ENCODE assay signal across 8 cellular contexts in genomic region chr22:50270302-50271010, GRCh38. TPM values are rescaled to one million over a fixed set of nuclear protein-coding genes. Genes with fewer than 3 reads are reported as not detected.
A peak's percentile ranks its signal among the peaks of the same experiment; 100 is the strongest.
DNase-seq lines count a peak whose midpoint lies in the region; ATAC-seq, FAIRE-seq and TF ChIP-seq lines count a peak whose summit lies in the region.

TSS of gene MAPK11 (minus strand) at chr22:50270380. CDS start at chr22:50270292, 88 bp downstream.

- no peaks in the 10 kb centered on the region for H3K27me3 Mint-ChIP-seq in activated B cell treated with CpG ODN at 0.5 μM for 24 hours

- CTCF ChIA-PET in activated B cell treated with CpG ODN at 0.5 μM for 24 hours (lab: Charles Lee) = no interaction called here

- no peak within 1 kb of the TSS for H3K27ac Mint-ChIP-seq in activated B cell treated with CpG ODN at 0.5 μM for 24 hours

- POLR2A ChIA-PET in activated B cell treated with CpG ODN at 0.5 μM for 24 hours (lab: Charles Lee) = interaction anchor here (1.0 to 1.2 kb wide), 2 partner anchors 25 to 79 kb away, joined by 4 read pairs; partner anchors contain the start of gene TUBGCP6

- H3K27ac ChIP-seq in kidney (ENCODE audit: low read depth in 2 of 2, low read length in 2 of 2) = peak within 1 kb of the TSS; percentile 22 to 53

- peak within 1 kb of the TSS in 1 of 2 donors; percentile 3 for H3K9ac ChIP-seq in kidney (ENCODE audit: low read length in 2 of 2)

- peak within 1 kb of the TSS; percentile 58 for H3K4me3 ChIP-seq in GM12864 (ENCODE audit: low read depth, low read length)
- H3K4me3 ChIP-seq in cardiac fibroblast (replicated peaks in 1 of 2; ENCODE audit: low read depth in 2 of 2, low read length in 2 of 2) = peak within 1 kb of the TSS; percentile 47 to 57
- H3K4me3 ChIP-seq in kidney (ENCODE audit: low read length in 2 of 2) = peak within 1 kb of the TSS; percentile 34 to 56

- in situ Hi-C loops in KBM-7 (cut with MboI; ENCODE audit: low pct_unique_long_range_greater_than_20kb, low sequenced_read_pairs) = loop anchor here (10.0 kb wide), 1 partner anchor 54 kb away; the partner anchor contains the start of gene DENND6B

- H3K36me3 ChIP-seq in kidney (ENCODE audit: control insufficient read depth in 1 of 2, insufficient read depth in 2 of 2, low read length in 2 of 2) = peaks cover 0 to 6% of the 10 kb centered on the region in 2 donors

- peaks cover 17% of the 10 kb centered on the region for H3K4me1 Mint-ChIP-seq in activated B cell treated with CpG ODN at 0.5 μM for 24 hours

- H3K4me3 Mint-ChIP-seq in activated B cell treated with CpG ODN at 0.5 μM for 24 hours = peak within 1 kb of the TSS; percentile 73

- TF ChIP-seq CTCF in GM12864 (IDR thresholded peaks at IDR 0.05; ENCODE audit: low read depth, low read length, missing control alignments) = no peak
- TF ChIP-seq CTCF in activated B cell treated with CpG ODN at 0.5 μM for 24 hours (IDR thresholded peaks at IDR 0.05) = no peak
- no peak for TF ChIP-seq CTCF in cardiac fibroblast (IDR thresholded peaks at IDR 0.05; ENCODE audit: low read depth, low read length)
- no peak for TF ChIP-seq CTCF in kidney (IDR thresholded peaks at IDR 0.05; ENCODE audit: borderline replicate concordance, extremely low read depth, insufficient read depth)

- no peak for DNase-seq in GM12864 (ENCODE audit: low read depth)
- DNase-seq in KBM-7 = peak; percentile 72
- DNase-seq in activated B cell treated with CpG ODN at 0.5 μM for 24 hours = peak; percentile 67
- peak; percentile 72 to 73 for DNase-seq in cardiac fibroblast (ENCODE audit: low read depth in 2 of 2)
- DNase-seq in kidney = peak; percentile 92
- DNase-seq in stimulated activated CD4-positive, alpha-beta T cell treated with anti-CD3 and anti-CD28 coated beads, Interleukin-15, amount 100 ng/mL, for 1 hour (ENCODE audit: low read depth in 1 of 2, low spot score in 1 of 2) = peak; percentile 51 to 60

- H3K9me3 ChIP-seq in kidney (ENCODE audit: control insufficient read depth in 1 of 2, low read length in 2 of 2) = no peaks in the 10 kb centered on the region

- FAIRE-seq in kidney (lab: Jason Lieb, UNC) = no peak

- H3K9me3 Mint-ChIP-seq in activated B cell treated with CpG ODN at 0.5 μM for 24 hours = no peaks in the 10 kb centered on the region

- ATAC-seq in activated B cell treated with CpG ODN at 0.5 μM for 24 hours (ENCODE audit: low read depth) (peak; percentile 54), HG03175 (IDR thresholded peaks at IDR 0.05; ENCODE audit: unreplicated experiment) (no peak), HG03460 (IDR thresholded peaks at IDR 0.05; ENCODE audit: unreplicated experiment) (no peak)

- intact Hi-C loops in activated B cell treated with CpG ODN at 0.5 μM for 24 hours (cut with micrococcal nuclease) = loop anchor here (1.0 to 2.0 kb wide), 4 partner anchors 8 to 350 kb away; no protein-coding TSS in a partner anchor
- intact Hi-C loops in kidney (cut with DNase I) = no loop called here

- peaks cover 4 to 25% of the 10 kb centered on the region in 2 donors for H3K4me1 ChIP-seq in kidney (ENCODE audit: control insufficient read depth in 1 of 2, insufficient read depth in 1 of 2, low read depth in 1 of 2, low read length in 2 of 2)

- no peaks in the 10 kb centered on the region for H3K36me3 Mint-ChIP-seq in activated B cell treated with CpG ODN at 0.5 μM for 24 hours (ENCODE audit: low read depth)

RNA-seq across cellular contexts. Expression of gene MAPK11, which starts in this region (rescaled TPM):
- total RNA-seq in activated B cell treated with CpG ODN at 0.5 μM for 24 hours (10.7 and 11.3 TPM in 2 replicates), kidney (18.3 TPM)
- polyA plus RNA-seq in kidney (ENCODE audit: insufficient read depth, low read depth, low replicate concordance) = 11.4 TPM
